8 cellular contexts compared by ENCODE assay signal in genomic region chr2:178413472-178414265, GRCh38.
DNase-seq lines count a peak whose midpoint lies in the region; ATAC-seq lines count a peak whose summit lies in the region.

No MANE protein-coding gene starts in this region.

- peak overlapping the region; percentile 74 for H3K4me3 ChIP-seq in effector memory CD4-positive, alpha-beta T cell (ENCODE audit: insufficient read depth, low read depth, low read length, poor library complexity, severe bottlenecking)

- H3K27ac ChIP-seq in effector memory CD4-positive, alpha-beta T cell (ENCODE audit: insufficient read depth, low read length, poor library complexity, severe bottlenecking) = peak overlapping the region; percentile 81

- H3K4me1 ChIP-seq in effector memory CD4-positive, alpha-beta T cell (ENCODE audit: control insufficient read depth, insufficient read depth, low read length, poor library complexity, severe bottlenecking) = no peaks in the 10 kb centered on the region

- DNase-seq in C1 segment of cervical spinal cord (lab: John Stamatoyannopoulos, UW) (peak in 13 of 14 donors; percentile 2 to 78 (median 52)), NCI-H69 (lab: John Stamatoyannopoulos, UW) (peak; percentile 88), medulla oblongata (ENCODE audit: extremely low spot score) (peak; percentile 67)
- DNase-seq in activated CD8-positive, alpha-beta memory T cell treated with anti-CD3 and anti-CD28 coated beads for 1 hour (ENCODE audit: extremely low read depth in 1 of 2, low read depth in 1 of 2) = peak; percentile 49 to 66
- peak; percentile 38 to 55 (median 54) for DNase-seq in effector memory CD4-positive, alpha-beta T cell
- DNase-seq in stimulated activated CD4-positive, alpha-beta T cell treated with anti-CD3 and anti-CD28 coated beads, TNF-alpha, amount 100 ng/mL, for 48 hours (ENCODE audit: low read depth in 3 of 3) = peak; percentile 47 to 65 (median 62)

- ATAC-seq in GM19328 (IDR thresholded peaks at IDR 0.05; ENCODE audit: unreplicated experiment) = peak; percentile 79
- ATAC-seq in HG03460 (IDR thresholded peaks at IDR 0.05; ENCODE audit: unreplicated experiment) = peak; percentile 73

- no peaks in the 10 kb centered on the region for H3K27me3 ChIP-seq in effector memory CD4-positive, alpha-beta T cell (replicated peaks; ENCODE audit: control insufficient read depth, insufficient read depth, low read length, poor library complexity, severe bottlenecking)

- H3K9me3 ChIP-seq in effector memory CD4-positive, alpha-beta T cell (ENCODE audit: control insufficient read depth, low read length) = no peaks in the 10 kb centered on the region

- no peaks in the 10 kb centered on the region for H3K36me3 ChIP-seq in effector memory CD4-positive, alpha-beta T cell (ENCODE audit: control insufficient read depth, insufficient read depth, low read length)

Comparison
In these comparisons a context has a peak if more than half of its experiments do, and no peak if none do; other contexts are left out.
1. Peak in every context shown above with its lines: DNase-seq, ATAC-seq, H3K4me3 ChIP-seq and H3K27ac ChIP-seq.